15 cellular contexts compared by ENCODE assay signal in genomic region chr10:75406158-75407065, GRCh38.
A peak's percentile ranks its signal among the peaks of the same experiment; 100 is the strongest.
DNase-seq lines count a peak whose midpoint lies in the region; ATAC-seq and TF ChIP-seq lines count a peak whose summit lies in the region.
"Had no signal": no experiment of that assay in that cellular context is flagged by ENCODE, and none has a peak within 500 bp of the region (broad histone marks: within the 10 kb centered on the region; RNA-seq: fewer than 3 reads in every experiment).

No MANE protein-coding gene starts in this region.

- H3K27ac ChIP-seq in VCaP: peak overlapping the region; percentile 96; the same call in 1 of the 2 replicates
- H3K27ac ChIP-seq: BLaER1 treated with 17β-estradiol and CSF1 and Interleukin-3, amounts not matched to agents 10 nM and 100 nM; psoas muscle had no signal

- H3K9ac ChIP-seq in iPS-15b (ENCODE audit: low read depth, low read length): no peak overlapping the region
- H3K9ac ChIP-seq: BLaER1 treated with 17β-estradiol and CSF1 and Interleukin-3, amounts not matched to agents 10 nM and 100 nM had no signal

- TF ChIP-seq CTCF in GM06990 (IDR thresholded peaks at IDR 0.05; ENCODE audit: insufficient read depth, low read length, poor library complexity, severe bottlenecking) (no peak), VCaP (conservative IDR thresholded peaks at IDR 0.05) (no peak)

- H3K36me3 ChIP-seq in GM06990 (ENCODE audit: control insufficient read depth, insufficient read depth, low read length): no peaks in the 10 kb centered on the region
- no peaks in the 10 kb centered on the region for H3K36me3 ChIP-seq in iPS-15b (ENCODE audit: control insufficient read depth, insufficient read depth, low read length)
- H3K36me3 ChIP-seq: heart right ventricle, MG63 had no signal

- ATAC-seq in GM18519 (IDR thresholded peaks at IDR 0.05; ENCODE audit: low FRiP score, unreplicated experiment): no peak
- ATAC-seq: activated T-cell treated with anti-CD3 and anti-CD28 coated beads, Interleukin-2, amount 50 U/mL, for 4 hours; heart right ventricle; psoas muscle had no signal

- H3K4me3 ChIP-seq in GM06990 (replicated peaks; ENCODE audit: low read depth, low read length) (no peak overlapping the region), iPS-15b (ENCODE audit: low read depth, low read length) (peak overlapping the region; percentile 32)
- H3K4me3 ChIP-seq: MG63 had no signal

- H3K4me1 ChIP-seq in iPS-15b (ENCODE audit: control insufficient read depth, insufficient read depth, low read length): peaks cover 10% of the 10 kb centered on the region

- H3K9me3 ChIP-seq in iPS-15b (ENCODE audit: control insufficient read depth, insufficient read depth, low read length): no peaks in the 10 kb centered on the region
- H3K9me3 ChIP-seq: heart right ventricle, MG63, psoas muscle had no signal

- peaks cover 2% of the 10 kb centered on the region for H3K27me3 ChIP-seq in GM06990 (replicated peaks; ENCODE audit: control insufficient read depth, insufficient read depth, low read length)
- peaks cover 78% of the 10 kb centered on the region for H3K27me3 ChIP-seq in iPS-15b (ENCODE audit: control insufficient read depth, insufficient read depth, low read length)
- H3K27me3 ChIP-seq: MG63 had no signal

- peak; percentile 9 for DNase-seq in GM06990 (ENCODE audit: extremely low read depth, insufficient read length)
- peak; percentile 55 for DNase-seq in retina
- no peak for DNase-seq in NCI-H187 (lab: John Stamatoyannopoulos, UW)
- no peak for DNase-seq in stimulated activated CD4-positive, alpha-beta T cell treated with anti-CD3 and anti-CD28 coated beads, Interleukin-2, amount 100 ng/mL, for 24 hours
- DNase-seq in iPS-NIHi7 (ENCODE audit: extremely low spot score): no peak
- DNase-seq: activated T-cell treated with anti-CD3 and anti-CD28 coated beads, Interleukin-2, amount 50 U/mL, for 4 hours; effector CD4-positive, alpha-beta T cell; heart right ventricle; MG63; NCI-H226; psoas muscle had no signal

Comparison
In these comparisons a context has a peak if more than half of its experiments do, and no peak if none do; other contexts are left out.
1. DNase-seq: peak in GM06990 (single experiment) and retina (single experiment); none in NCI-H187 (0 of 2), stimulated activated CD4-positive, alpha-beta T cell treated with anti-CD3 and anti-CD28 coated beads, Interleukin-2, amount 100 ng/mL, for 24 hours (0 of 2) and iPS-NIHi7 (single experiment).